ENCODE assay signal across 8 cellular contexts in genomic region chr3:12483364-12483763, GRCh38. TPM values are rescaled to one million over a fixed set of nuclear protein-coding genes. Genes with fewer than 3 reads are reported as not detected.
A peak's percentile ranks its signal among the peaks of the same experiment; 100 is the strongest.
DNase-seq lines count a peak whose midpoint lies in the region; ATAC-seq and TF ChIP-seq lines count a peak whose summit lies in the region.

No MANE protein-coding gene starts in this region.

- H3K9me3 Mint-ChIP-seq in activated naive CD4-positive, alpha-beta T cell treated with anti-CD3 and anti-CD28 coated beads, Interleukin-2, amount 10 ng/mL, durations not matched to agents 7 days and 5 days = no peaks in the 10 kb centered on the region
- no peaks in the 10 kb centered on the region for H3K9me3 Mint-ChIP-seq in WTC11

- H3K27ac Mint-ChIP-seq in activated naive CD4-positive, alpha-beta T cell treated with anti-CD3 and anti-CD28 coated beads, Interleukin-2, amount 10 ng/mL, durations not matched to agents 7 days and 5 days = peak overlapping the region; percentile 99
- H3K27ac Mint-ChIP-seq in WTC11 = no peak overlapping the region; the same call in 1 of the 2 replicates

- no peak for ATAC-seq in WTC11
- ATAC-seq in thoracic aorta (ENCODE audit: insufficient number of reproducible peaks, low FRiP score, low read depth) = no peak

- peaks cover 36% of the 10 kb centered on the region for H3K4me1 Mint-ChIP-seq in activated naive CD4-positive, alpha-beta T cell treated with anti-CD3 and anti-CD28 coated beads, Interleukin-2, amount 10 ng/mL, durations not matched to agents 7 days and 5 days
- H3K4me1 Mint-ChIP-seq in WTC11 = peaks cover 27% of the 10 kb centered on the region

- H3K36me3 Mint-ChIP-seq in activated naive CD4-positive, alpha-beta T cell treated with anti-CD3 and anti-CD28 coated beads, Interleukin-2, amount 10 ng/mL, durations not matched to agents 7 days and 5 days = no peaks in the 10 kb centered on the region
- H3K36me3 Mint-ChIP-seq in WTC11 = peaks cover 3% of the 10 kb centered on the region; the same call in 1 of the 2 replicates

- H3K27ac ChIP-seq in thoracic aorta = no peak overlapping the region

- CTCF ChIA-PET in activated naive CD4-positive, alpha-beta T cell treated with anti-CD3 and anti-CD28 coated beads, Interleukin-2, amount 10 ng/mL, durations not matched to agents 7 days and 5 days (lab: Charles Lee) = interaction anchor here (0.5 to 3.9 kb wide), 3 partner anchors 12 to 351 kb away, joined by 3 to 21 read pairs (median 4); no protein-coding TSS in a partner anchor
- CTCF ChIA-PET in WTC11 (lab: Charles Lee) = no interaction called here

- no peak for DNase-seq in activated naive CD4-positive, alpha-beta T cell treated with anti-CD3 and anti-CD28 coated beads, Interleukin-2, amount 10 ng/mL, durations not matched to agents 7 days and 5 days
- DNase-seq in activated naive CD4-positive, alpha-beta T cell treated with Interleukin-2 at 50 U/mL for 16 hours = no peak
- DNase-seq in WTC11 (ENCODE audit: low spot score) (no peak), thoracic aorta (ENCODE audit: low spot score) (no peak), NCI-H187 (lab: John Stamatoyannopoulos, UW) (no peak), islet precursor cell (no peak), dedifferentiated amniotic fluid mesenchymal stem cell (ENCODE audit: extremely low spot score) (no peak)

- peak overlapping the region; percentile 88 for H3K4me3 Mint-ChIP-seq in activated naive CD4-positive, alpha-beta T cell treated with anti-CD3 and anti-CD28 coated beads, Interleukin-2, amount 10 ng/mL, durations not matched to agents 7 days and 5 days
- H3K4me3 Mint-ChIP-seq in WTC11 = peak overlapping the region; percentile 97

- H3K9me3 ChIP-seq in iPS-18c (ENCODE audit: control insufficient read depth, insufficient read depth, low read length) (no peaks in the 10 kb centered on the region), thoracic aorta (no peaks in the 10 kb centered on the region)

- H3K4me3 ChIP-seq in iPS-18c (ENCODE audit: insufficient read depth, low read depth, low read length) (peak overlapping the region; percentile 96), thoracic aorta (peak overlapping the region; percentile 84)

- peaks cover 7% of the 10 kb centered on the region for H3K27me3 Mint-ChIP-seq in activated naive CD4-positive, alpha-beta T cell treated with anti-CD3 and anti-CD28 coated beads, Interleukin-2, amount 10 ng/mL, durations not matched to agents 7 days and 5 days
- no peaks in the 10 kb centered on the region; the same call in 1 of the 2 replicates for H3K27me3 Mint-ChIP-seq in WTC11 (ENCODE audit: low read depth)

- H3K27me3 ChIP-seq in thoracic aorta (replicated peaks; ENCODE audit: insufficient read depth) = no peaks in the 10 kb centered on the region

- POLR2A ChIA-PET in WTC11 (lab: Charles Lee) = interaction anchor here (0.5 kb wide), 1 partner anchor 54 kb away, joined by 4 read pairs; no protein-coding TSS in a partner anchor

- no peak for TF ChIP-seq CTCF in WTC11 (IDR thresholded peaks at IDR 0.05)
- no peak for TF ChIP-seq CTCF in thoracic aorta (IDR thresholded peaks at IDR 0.05)

- H3K4me1 ChIP-seq in thoracic aorta (ENCODE audit: control insufficient read depth in 1 of 2, low read depth in 2 of 2) = peaks cover 10 to 19% of the 10 kb centered on the region in 2 donors

- no peaks in the 10 kb centered on the region for H3K36me3 ChIP-seq in thoracic aorta

TF ChIP-seq in WTC11, 78 proteins besides CTCF, POLR2A, EP300 and RAD21 (continues in another document):
- TF ChIP-seq ATF3 (CRISPR knock-in tag; conservative IDR thresholded peaks at IDR 0.05) (no peak), NFE2L1 (CRISPR knock-in tag; IDR thresholded peaks at IDR 0.05) (no peak), PRDM15 (CRISPR knock-in tag; IDR thresholded peaks at IDR 0.05) (no peak), PREB (CRISPR knock-in tag; IDR thresholded peaks at IDR 0.05; ENCODE audit: borderline replicate concordance) (no peak), MYBL2 (CRISPR knock-in tag; IDR thresholded peaks at IDR 0.05) (no peak), JUN (CRISPR knock-in tag; IDR thresholded peaks at IDR 0.05) (no peak), E2F5 (CRISPR knock-in tag; IDR thresholded peaks at IDR 0.05) (no peak), FOXK1 (CRISPR knock-in tag; IDR thresholded peaks at IDR 0.05) (no peak), FOXP1 (CRISPR knock-in tag; IDR thresholded peaks at IDR 0.05; ENCODE audit: borderline replicate concordance) (no peak), RELA (CRISPR knock-in tag; IDR thresholded peaks at IDR 0.05; ENCODE audit: borderline replicate concordance) (no peak), ZMAT4 (CRISPR knock-in tag; IDR thresholded peaks at IDR 0.05) (no peak), ELF4 (CRISPR knock-in tag; IDR thresholded peaks at IDR 0.05; ENCODE audit: low read depth) (no peak), CDX4 (CRISPR knock-in tag; IDR thresholded peaks at IDR 0.05; ENCODE audit: borderline replicate concordance) (no peak), IRF2 (CRISPR knock-in tag; IDR thresholded peaks at IDR 0.05; ENCODE audit: borderline replicate concordance, low read depth) (no peak), E2F1 (CRISPR knock-in tag; IDR thresholded peaks at IDR 0.05) (no peak)

RNA-seq across cellular contexts. Expression of gene TSEN2, which starts 0.9 kb away (rescaled TPM):
- 19.9 to 21.1 TPM (median 20.2 TPM) in 3 replicates for total RNA-seq in WTC11 (2021)
- total RNA-seq in thoracic aorta = 10 to 100 TPM; 17.8 to 31.5 TPM
